8 cellular contexts compared by ENCODE assay signal in genomic region chrX:56802921-56803848, GRCh38.
DNase-seq lines count a peak whose midpoint lies in the region; ATAC-seq lines count a peak whose summit lies in the region.

No MANE protein-coding gene starts in this region.

- DNase-seq in NCI-H128 (lab: John Stamatoyannopoulos, UW; ENCODE audit: unreplicated experiment) (peak; percentile 22), dermis blood vessel endothelial cell (peak; percentile 62), lung microvascular endothelial cell (ENCODE audit: low read depth in 2 of 2) (peak; percentile 78 to 93)
- DNase-seq in activated CD4-positive, alpha-beta T cell treated with anti-CD3 and anti-CD28 coated beads, Interleukin-2, amount 50 U/mL, for 4 hours = peak; percentile 52 to 56
- peak; percentile 19 for DNase-seq in stimulated activated CD8-positive, alpha-beta memory T cell treated with anti-CD3 and anti-CD28 coated beads, Interleukin-15, amount 100 ng/mL, for 1 hour (ENCODE audit: low read depth)

- ATAC-seq in GM19324 (IDR thresholded peaks at IDR 0.05; ENCODE audit: low FRiP score, unreplicated experiment) (peak; percentile 52), HG03460 (IDR thresholded peaks at IDR 0.05; ENCODE audit: unreplicated experiment) (no peak), HG03039 (IDR thresholded peaks at IDR 0.05; ENCODE audit: unreplicated experiment) (no peak)

Comparison
In these comparisons a context has a peak if more than half of its experiments do, and no peak if none do; other contexts are left out.
1. DNase-seq: peak in every context shown above with its lines; median percentile 86 in lung microvascular endothelial cell; 62 in dermis blood vessel endothelial cell; 54 in activated CD4-positive, alpha-beta T cell treated with anti-CD3 and anti-CD28 coated beads, Interleukin-2, amount 50 U/mL, for 4 hours; 22 in NCI-H128; 19 in stimulated activated CD8-positive, alpha-beta memory T cell treated with anti-CD3 and anti-CD28 coated beads, Interleukin-15, amount 100 ng/mL, for 1 hour.